Comparison of ENCODE assay signal across 14 cellular contexts in genomic region chr1:77095231-77095630, GRCh38.
"Had no signal": no experiment of that assay in that cellular context is flagged by ENCODE, and none has a peak within 500 bp of the region (broad histone marks: within the 10 kb centered on the region; RNA-seq: fewer than 3 reads in every experiment).

No MANE protein-coding gene starts in this region.

- H3K9me3 Mint-ChIP-seq: activated B cell treated with CpG ODN at 0.5 μM for 24 hours; stimulated activated memory B cell treated with anti-CD40 and anti-IgM and Interleukin-4, amounts not matched to agents 10 μg/mL and 1 μg/mL and 100 μg/mL, for 72 hours had no signal

- H3K4me1 Mint-ChIP-seq: activated B cell treated with CpG ODN at 0.5 μM for 24 hours; naive B cell; stimulated activated memory B cell treated with anti-CD40 and anti-IgM and Interleukin-4, amounts not matched to agents 10 μg/mL and 1 μg/mL and 100 μg/mL, for 72 hours had no signal

- H3K4me3 Mint-ChIP-seq: activated B cell treated with CpG ODN at 0.5 μM for 24 hours; activated CD8-positive, alpha-beta T cell treated with anti-CD3 and anti-CD28 coated beads for 36 hours; naive B cell; stimulated activated memory B cell treated with anti-CD40 and anti-IgM and Interleukin-4, amounts not matched to agents 10 μg/mL and 1 μg/mL and 100 μg/mL, for 72 hours had no signal

- DNase-seq: activated B cell treated with CpG ODN at 0.5 μM for 24 hours; activated CD4-positive, alpha-beta T cell treated with anti-CD3 and anti-CD28 coated beads for 48 hours; activated CD8-positive, alpha-beta T cell treated with anti-CD3 and anti-CD28 coated beads for 36 hours; activated effector memory CD4-positive, alpha-beta T cell treated with anti-CD3 and anti-CD28 coated beads, Interleukin-2, amount 50 U/mL, for 16 hours; activated T-cell treated with anti-CD3 and anti-CD28 coated beads, Interleukin-2, amount 50 U/mL, for 48 hours; central memory CD4-positive, alpha-beta T cell; colonic mucosa; naive B cell; nucleus accumbens; stimulated activated CD4-positive, alpha-beta T cell treated with anti-CD3 and anti-CD28 coated beads, Interleukin-2, amount 100 ng/mL, for 48 hours had no signal

- H3K36me3 ChIP-seq: colonic mucosa had no signal

- H3K27ac ChIP-seq: colonic mucosa, gastroesophageal sphincter had no signal

- H3K27ac Mint-ChIP-seq: activated B cell treated with CpG ODN at 0.5 μM for 24 hours; activated CD8-positive, alpha-beta T cell treated with anti-CD3 and anti-CD28 coated beads for 36 hours; activated naive CD4-positive, alpha-beta T cell treated with anti-CD3 and anti-CD28 coated beads, Interleukin-2, amount 50 U/mL, for 72 hours; naive B cell; stimulated activated memory B cell treated with anti-CD40 and anti-IgM and Interleukin-4, amounts not matched to agents 10 μg/mL and 1 μg/mL and 100 μg/mL, for 72 hours had no signal

- H3K27me3 Mint-ChIP-seq: activated B cell treated with CpG ODN at 0.5 μM for 24 hours; activated CD8-positive, alpha-beta T cell treated with anti-CD3 and anti-CD28 coated beads for 36 hours; naive B cell; stimulated activated memory B cell treated with anti-CD40 and anti-IgM and Interleukin-4, amounts not matched to agents 10 μg/mL and 1 μg/mL and 100 μg/mL, for 72 hours had no signal

- H3K36me3 Mint-ChIP-seq: activated naive CD4-positive, alpha-beta T cell treated with anti-CD3 and anti-CD28 coated beads, Interleukin-2, amount 50 U/mL, for 72 hours had no signal

- ATAC-seq: activated CD8-positive, alpha-beta T cell treated with anti-CD3 and anti-CD28 coated beads for 36 hours; activated naive CD4-positive, alpha-beta T cell treated with anti-CD3 and anti-CD28 coated beads, Interleukin-2, amount 50 U/mL, for 72 hours; gastroesophageal sphincter; left lobe of liver; stimulated activated memory B cell treated with anti-CD40 and anti-IgM and Interleukin-4, amounts not matched to agents 10 μg/mL and 1 μg/mL and 100 μg/mL, for 72 hours had no signal

- H3K4me3 ChIP-seq: colonic mucosa, gastroesophageal sphincter had no signal

- H3K27me3 ChIP-seq: colonic mucosa, gastroesophageal sphincter had no signal

- H3K9me3 ChIP-seq: colonic mucosa, gastroesophageal sphincter had no signal
